Comparison of ENCODE assay signal across 15 cellular contexts in genomic region chr10:26446258-26446657, GRCh38. TPM values are rescaled to one million over a fixed set of nuclear protein-coding genes. Genes with fewer than 3 reads are reported as not detected.
DNase-seq lines count a peak whose midpoint lies in the region; ATAC-seq and TF ChIP-seq lines count a peak whose summit lies in the region.
"Had no signal": no experiment of that assay in that cellular context is flagged by ENCODE, and none has a peak within 500 bp of the region (broad histone marks: within the 10 kb centered on the region; RNA-seq: fewer than 3 reads in every experiment).

No MANE protein-coding gene starts in this region.

- intact Hi-C loops in colonic mucosa (cut with DNase I): no loop called here

- H3K27me3 ChIP-seq in Peyer's patch: no peaks in the 10 kb centered on the region
- H3K27me3 ChIP-seq in colonic mucosa: no peaks in the 10 kb centered on the region
- H3K27me3 ChIP-seq: MG63, tibial artery had no signal

- H3K27ac ChIP-seq in Peyer's patch (peak overlapping the region; percentile 35 to 72 (median 54)), colonic mucosa (peak overlapping the region; percentile 12)
- H3K27ac ChIP-seq: tibial artery had no signal

- H3K9me3 Mint-ChIP-seq in stimulated activated naive B cell treated with anti-CD40 and anti-IgM and Interleukin-4, amounts not matched to agents 10 μg/mL and 1 μg/mL and 100 μg/mL, for 72 hours: peaks cover 7 to 13% of the 10 kb centered on the region in 2 donors

- peak overlapping the region; percentile 77 for H3K27ac Mint-ChIP-seq in stimulated activated naive B cell treated with anti-CD40 and anti-IgM and Interleukin-4, amounts not matched to agents 10 μg/mL and 1 μg/mL and 100 μg/mL, for 72 hours
- H3K27ac Mint-ChIP-seq: progenitor cell of endocrine pancreas had no signal

- peak; percentile 46 for DNase-seq in GM12865 (ENCODE audit: low read depth)
- no peak for DNase-seq in Peyer's patch
- DNase-seq in colonic mucosa: no peak
- DNase-seq in stimulated activated naive B cell treated with anti-CD40 and anti-IgM and Interleukin-4, amounts not matched to agents 10 μg/mL and 1 μg/mL and 100 μg/mL, for 72 hours: no peak
- DNase-seq in activated effector memory CD4-positive, alpha-beta T cell treated with Interleukin-2 at 50 U/mL for 16 hours: no peak
- no peak for DNase-seq in stimulated activated CD8-positive, alpha-beta memory T cell treated with anti-CD3 and anti-CD28 coated beads, Interleukin-4, amount 100 ng/mL, for 48 hours
- no peak for DNase-seq in kidney tubule cell (ENCODE audit: low spot score)
- DNase-seq: cerebellar nuclear complex, glutamatergic neuron, MG63, NCI-H2081 treated with DMSO at 0.1 percent for 48 hours, NCI-H774, tibial artery had no signal

- peak overlapping the region in 1 of 2 donors; percentile 10 for H3K4me3 Mint-ChIP-seq in stimulated activated naive B cell treated with anti-CD40 and anti-IgM and Interleukin-4, amounts not matched to agents 10 μg/mL and 1 μg/mL and 100 μg/mL, for 72 hours

- TF ChIP-seq CTCF in GM12865 (IDR thresholded peaks at IDR 0.05; ENCODE audit: insufficient read depth, low read depth, low read length, missing control alignments) (no peak), Peyer's patch (IDR thresholded peaks at IDR 0.05) (no peak), colonic mucosa (IDR thresholded peaks at IDR 0.05) (no peak)

- peaks cover 43 to 84% of the 10 kb centered on the region in 2 donors for H3K4me1 Mint-ChIP-seq in stimulated activated naive B cell treated with anti-CD40 and anti-IgM and Interleukin-4, amounts not matched to agents 10 μg/mL and 1 μg/mL and 100 μg/mL, for 72 hours

- no peak for TF ChIP-seq POLR2A in Peyer's patch (IDR thresholded peaks at IDR 0.05)

- H3K9me3 ChIP-seq in Peyer's patch: no peaks in the 10 kb centered on the region
- no peaks in the 10 kb centered on the region for H3K9me3 ChIP-seq in colonic mucosa
- H3K9me3 ChIP-seq: MG63, tibial artery had no signal

- no peaks in the 10 kb centered on the region for H3K36me3 ChIP-seq in Peyer's patch
- H3K36me3 ChIP-seq in colonic mucosa: no peaks in the 10 kb centered on the region
- H3K36me3 ChIP-seq: MG63, tibial artery had no signal

- no peak for ATAC-seq in stimulated activated naive B cell treated with anti-CD40 and anti-IgM and Interleukin-4, amounts not matched to agents 10 μg/mL and 1 μg/mL and 100 μg/mL, for 72 hours (replicated peaks)

- no peak overlapping the region for H3K4me3 ChIP-seq in GM12865 (ENCODE audit: low read depth, low read length)
- no peak overlapping the region for H3K4me3 ChIP-seq in Peyer's patch
- no peak overlapping the region for H3K4me3 ChIP-seq in colonic mucosa
- H3K4me3 ChIP-seq: MG63, tibial artery had no signal

- H3K27me3 Mint-ChIP-seq in stimulated activated naive B cell treated with anti-CD40 and anti-IgM and Interleukin-4, amounts not matched to agents 10 μg/mL and 1 μg/mL and 100 μg/mL, for 72 hours: no peaks in the 10 kb centered on the region
- H3K27me3 Mint-ChIP-seq: progenitor cell of endocrine pancreas had no signal

- no peak overlapping the region for H3K9ac ChIP-seq in colonic mucosa (ENCODE audit: low read depth in 2 of 2, low read length in 2 of 2)

- H3K4me1 ChIP-seq in Peyer's patch (peaks cover 0 to 13% (median 2%) of the 10 kb centered on the region in 4 donors), colonic mucosa (no peaks in the 10 kb centered on the region)
- H3K4me1 ChIP-seq: tibial artery had no signal

- peaks cover 41 to 76% of the 10 kb centered on the region in 2 donors for H3K36me3 Mint-ChIP-seq in stimulated activated naive B cell treated with anti-CD40 and anti-IgM and Interleukin-4, amounts not matched to agents 10 μg/mL and 1 μg/mL and 100 μg/mL, for 72 hours

RNA-seq across cellular contexts. Expression of gene APBB1IP, which starts 8.1 kb away (rescaled TPM):
- total RNA-seq in Peyer's patch (10 to 100 TPM in 1 of 4 donors, 1 to 10 TPM in 3; 3.3 to 32.2 (median 4.9) TPM), colonic mucosa (1 to 10 TPM; 2.1 to 2.8 TPM)
- total RNA-seq: endothelial cell of umbilical vein had no signal
